1 cellular context compared by ENCODE assay signal in the genomic region with DNA sequence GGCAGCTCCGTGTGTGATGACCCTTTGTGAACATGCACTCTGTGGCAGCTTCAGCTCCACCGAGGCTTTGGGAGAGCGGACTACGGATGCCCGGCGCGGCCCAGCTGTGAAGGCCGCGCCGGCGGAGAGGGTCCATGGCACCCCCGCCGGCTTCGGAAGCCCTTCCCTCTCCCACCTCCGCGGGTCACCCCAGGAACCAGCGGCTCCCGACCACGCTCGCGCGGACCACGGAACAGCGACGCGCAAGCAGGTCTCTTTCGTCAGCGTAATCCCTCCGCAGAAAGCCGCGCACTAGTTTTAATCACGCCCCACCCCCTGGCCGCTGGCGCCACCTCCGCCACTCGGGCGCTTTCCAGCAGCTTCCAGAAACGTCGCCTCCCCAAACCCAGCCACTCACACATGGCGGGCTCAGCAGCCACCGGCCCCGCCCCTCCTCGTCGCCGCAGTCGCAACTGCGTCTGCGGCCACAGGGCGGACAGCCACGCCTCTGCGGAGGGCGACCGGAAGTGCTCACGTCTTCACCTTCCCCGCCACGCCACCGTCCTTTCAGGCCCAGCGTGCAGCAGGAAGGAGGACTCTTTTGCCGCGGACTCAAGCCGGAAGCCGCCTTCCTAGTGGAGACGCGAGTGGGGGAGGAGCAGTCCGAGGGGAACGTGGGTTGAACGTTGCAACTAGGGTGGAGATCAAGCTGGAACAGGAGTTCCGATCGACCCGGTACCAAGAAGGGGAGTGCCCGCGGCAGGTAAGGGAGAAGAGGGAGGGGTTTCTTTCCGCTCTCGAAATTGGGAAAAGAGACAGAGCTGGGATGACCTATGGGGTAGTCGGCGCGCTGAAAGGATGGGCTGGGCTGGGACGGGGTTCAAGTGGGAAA.
TF ChIP-seq lines count a peak whose summit lies in the region.

A gene (plus strand): TSS at position 606 of the 871 bp plus-strand sequence. CDS start 3,221 bp downstream, outside the sequence.

TF ChIP-seq in HEK293, 187 proteins besides CTCF, POLR2A, EP300 and RAD21 (continued from another document and continues in another):
- TF ChIP-seq REPIN1 (tag by site-specific recombination; IDR thresholded peaks at IDR 0.05; ENCODE audit: low read depth) (peak; percentile 85; the same call in 1 of the 2 replicates), ZNF16 (tag by site-specific recombination; IDR thresholded peaks at IDR 0.05; ENCODE audit: low read depth) (0 out of 2 replicates have a peak, but pooled peaks have one; percentile 34), KLF10 (tag by site-specific recombination; IDR thresholded peaks at IDR 0.05) (peak; percentile 71), IKZF3 (tag by site-specific recombination; IDR thresholded peaks at IDR 0.05) (peak; percentile 68; the same call in 1 of the 2 replicates), ZNF777 (tag by site-specific recombination; IDR thresholded peaks at IDR 0.05; ENCODE audit: borderline replicate concordance) (peak; percentile 93), ZNF292 (tag by site-specific recombination; IDR thresholded peaks at IDR 0.05; ENCODE audit: borderline replicate concordance, low read depth) (no peak), FEZF1 (tag by site-specific recombination; IDR thresholded peaks at IDR 0.05) (peak; percentile 70), MEIS1 (CRISPR knock-in tag; IDR thresholded peaks at IDR 0.05; ENCODE audit: borderline replicate concordance) (no peak), ZNF211 (tag by site-specific recombination; IDR thresholded peaks at IDR 0.05; ENCODE audit: low read depth) (no peak), ZNF776 (tag by site-specific recombination; IDR thresholded peaks at IDR 0.05; ENCODE audit: borderline replicate concordance) (no peak), ZNF837 (tag by site-specific recombination; IDR thresholded peaks at IDR 0.05) (no peak), BCL11B (tag by site-specific recombination; IDR thresholded peaks at IDR 0.05; ENCODE audit: low read depth) (0 out of 2 replicates have a peak, but pooled peaks have one; percentile 52), ZNF501 (tag by site-specific recombination; IDR thresholded peaks at IDR 0.05) (peak; percentile 100), ZNF626 (tag by site-specific recombination; IDR thresholded peaks at IDR 0.05) (no peak), ZNF354C (tag by site-specific recombination; IDR thresholded peaks at IDR 0.05; ENCODE audit: borderline replicate concordance, low read depth) (no peak), ZNF514 (tag by site-specific recombination; IDR thresholded peaks at IDR 0.05) (no peak), ZNF529 (tag by site-specific recombination; IDR thresholded peaks at IDR 0.05; ENCODE audit: insufficient replicate concordance) (no peak), GLI4 (tag by site-specific recombination; IDR thresholded peaks at IDR 0.05) (peak; percentile 98), OVOL3 (tag by site-specific recombination; IDR thresholded peaks at IDR 0.05) (0 out of 2 replicates have a peak, but pooled peaks have one; percentile 59), ZNF548 (tag by site-specific recombination; IDR thresholded peaks at IDR 0.05) (no peak), ZNF10 (tag by site-specific recombination; IDR thresholded peaks at IDR 0.05) (0 out of 2 replicates have a peak, but pooled peaks have one; percentile 59), ZNF624 (tag by site-specific recombination; IDR thresholded peaks at IDR 0.05) (peak; percentile 67; the same call in 1 of the 2 replicates), SP7 (tag by site-specific recombination; IDR thresholded peaks at IDR 0.05) (peak; percentile 96), KLF16 (tag by site-specific recombination; IDR thresholded peaks at IDR 0.05) (peak; percentile 99), ZNF629 (tag by site-specific recombination; IDR thresholded peaks at IDR 0.05) (peak; percentile 96), BCL11A (tag by site-specific recombination; IDR thresholded peaks at IDR 0.05; ENCODE audit: low read depth) (peak; percentile 67; the same call in 1 of the 2 replicates), ZNF830 (tag by site-specific recombination; IDR thresholded peaks at IDR 0.05; ENCODE audit: low read depth) (no peak), ZNF660 (tag by site-specific recombination; IDR thresholded peaks at IDR 0.05) (peak; percentile 99), GLIS1 (tag by site-specific recombination; IDR thresholded peaks at IDR 0.05) (peak; percentile 69), ZNF114 (tag by site-specific recombination; IDR thresholded peaks at IDR 0.05) (no peak), RBAK (tag by site-specific recombination; IDR thresholded peaks at IDR 0.05) (no peak), ZNF426 (tag by site-specific recombination; IDR thresholded peaks at IDR 0.05) (no peak), ZNF473 (tag by site-specific recombination; IDR thresholded peaks at IDR 0.05) (no peak), ZNF133 (tag by site-specific recombination; IDR thresholded peaks at IDR 0.05) (no peak), ZNF610 (tag by site-specific recombination; IDR thresholded peaks at IDR 0.05; ENCODE audit: borderline replicate concordance) (peak; percentile 83), ZNF549 (tag by site-specific recombination; IDR thresholded peaks at IDR 0.05) (no peak), ZNF302 (tag by site-specific recombination; IDR thresholded peaks at IDR 0.05; ENCODE audit: low read depth) (no peak), KLF8 (tag by site-specific recombination; IDR thresholded peaks at IDR 0.05) (peak; percentile 99), SETDB1 (IDR thresholded peaks at IDR 0.05; ENCODE audit: insufficient read length, low read length) (no peak), ZNF555 (tag by site-specific recombination; conservative IDR thresholded peaks at IDR 0.05) (no peak), ZNF239 (tag by site-specific recombination; IDR thresholded peaks at IDR 0.05) (peak; percentile 49; the same call in 1 of the 2 replicates), ZBTB1 (tag by site-specific recombination; IDR thresholded peaks at IDR 0.05) (peak; percentile 84; the same call in 1 of the 2 replicates), ZNF174 (tag by site-specific recombination; IDR thresholded peaks at IDR 0.05) (no peak), HOXA7 (CRISPR knock-in tag; IDR thresholded peaks at IDR 0.05; ENCODE audit: borderline replicate concordance) (no peak), ZNF510 (tag by site-specific recombination; IDR thresholded peaks at IDR 0.05; ENCODE audit: insufficient replicate concordance) (no peak), OSR2 (tag by site-specific recombination; IDR thresholded peaks at IDR 0.05) (peak; percentile 38; the same call in 1 of the 2 replicates), ZNF169 (tag by site-specific recombination; IDR thresholded peaks at IDR 0.05) (no peak)
- TF ChIP-seq, protein P1, sequence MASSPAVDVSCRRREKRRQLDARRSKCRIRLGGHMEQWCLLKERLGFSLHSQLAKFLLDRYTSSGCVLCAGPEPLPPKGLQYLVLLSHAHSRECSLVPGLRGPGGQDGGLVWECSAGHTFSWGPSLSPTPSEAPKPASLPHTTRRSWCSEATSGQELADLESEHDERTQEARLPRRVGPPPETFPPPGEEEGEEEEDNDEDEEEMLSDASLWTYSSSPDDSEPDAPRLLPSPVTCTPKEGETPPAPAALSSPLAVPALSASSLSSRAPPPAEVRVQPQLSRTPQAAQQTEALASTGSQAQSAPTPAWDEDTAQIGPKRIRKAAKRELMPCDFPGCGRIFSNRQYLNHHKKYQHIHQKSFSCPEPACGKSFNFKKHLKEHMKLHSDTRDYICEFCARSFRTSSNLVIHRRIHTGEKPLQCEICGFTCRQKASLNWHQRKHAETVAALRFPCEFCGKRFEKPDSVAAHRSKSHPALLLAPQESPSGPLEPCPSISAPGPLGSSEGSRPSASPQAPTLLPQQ (tag by site-specific recombination; IDR thresholded peaks at IDR 0.05) = peak; percentile 93; the same call in 1 of the 2 replicates
- TF ChIP-seq, protein P2, sequence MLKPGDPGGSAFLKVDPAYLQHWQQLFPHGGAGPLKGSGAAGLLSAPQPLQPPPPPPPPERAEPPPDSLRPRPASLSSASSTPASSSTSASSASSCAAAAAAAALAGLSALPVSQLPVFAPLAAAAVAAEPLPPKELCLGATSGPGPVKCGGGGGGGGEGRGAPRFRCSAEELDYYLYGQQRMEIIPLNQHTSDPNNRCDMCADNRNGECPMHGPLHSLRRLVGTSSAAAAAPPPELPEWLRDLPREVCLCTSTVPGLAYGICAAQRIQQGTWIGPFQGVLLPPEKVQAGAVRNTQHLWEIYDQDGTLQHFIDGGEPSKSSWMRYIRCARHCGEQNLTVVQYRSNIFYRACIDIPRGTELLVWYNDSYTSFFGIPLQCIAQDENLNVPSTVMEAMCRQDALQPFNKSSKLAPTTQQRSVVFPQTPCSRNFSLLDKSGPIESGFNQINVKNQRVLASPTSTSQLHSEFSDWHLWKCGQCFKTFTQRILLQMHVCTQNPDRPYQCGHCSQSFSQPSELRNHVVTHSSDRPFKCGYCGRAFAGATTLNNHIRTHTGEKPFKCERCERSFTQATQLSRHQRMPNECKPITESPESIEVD (tag by site-specific recombination; IDR thresholded peaks at IDR 0.05) = no peak; the same call in 1 of the 2 replicates
- TF ChIP-seq, protein P3, sequence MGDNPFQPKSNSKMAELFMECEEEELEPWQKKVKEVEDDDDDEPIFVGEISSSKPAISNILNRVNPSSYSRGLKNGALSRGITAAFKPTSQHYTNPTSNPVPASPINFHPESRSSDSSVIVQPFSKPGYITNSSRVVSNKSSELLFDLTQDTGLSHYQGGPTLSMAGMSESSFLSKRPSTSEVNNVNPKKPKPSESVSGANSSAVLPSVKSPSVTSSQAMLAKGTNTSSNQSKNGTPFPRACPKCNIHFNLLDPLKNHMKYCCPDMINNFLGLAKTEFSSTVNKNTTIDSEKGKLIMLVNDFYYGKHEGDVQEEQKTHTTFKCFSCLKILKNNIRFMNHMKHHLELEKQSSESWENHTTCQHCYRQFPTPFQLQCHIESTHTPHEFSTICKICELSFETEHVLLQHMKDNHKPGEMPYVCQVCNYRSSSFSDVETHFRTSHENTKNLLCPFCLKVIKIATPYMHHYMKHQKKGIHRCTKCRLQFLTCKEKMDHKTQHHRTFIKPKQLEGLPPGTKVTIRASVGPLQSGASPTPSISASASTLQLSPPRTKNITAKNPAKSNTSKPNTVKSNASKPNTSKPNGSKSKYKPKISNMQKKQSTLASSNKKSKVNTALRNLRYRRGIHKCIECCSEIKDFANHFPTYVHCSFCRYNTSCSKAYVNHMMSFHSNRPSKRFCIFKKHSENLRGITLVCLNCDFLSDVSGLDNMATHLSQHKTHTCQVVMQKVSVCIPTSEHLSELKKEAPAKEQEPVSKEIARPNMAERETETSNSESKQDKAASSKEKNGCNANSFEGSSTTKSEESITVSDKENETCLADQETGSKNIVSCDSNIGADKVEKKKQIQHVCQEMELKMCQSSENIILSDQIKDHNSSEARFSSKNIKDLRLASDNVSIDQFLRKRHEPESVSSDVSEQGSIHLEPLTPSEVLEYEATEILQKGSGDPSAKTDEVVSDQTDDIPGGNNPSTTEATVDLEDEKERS (tag by site-specific recombination; IDR thresholded peaks at IDR 0.05) = no peak
- TF ChIP-seq, protein P4, sequence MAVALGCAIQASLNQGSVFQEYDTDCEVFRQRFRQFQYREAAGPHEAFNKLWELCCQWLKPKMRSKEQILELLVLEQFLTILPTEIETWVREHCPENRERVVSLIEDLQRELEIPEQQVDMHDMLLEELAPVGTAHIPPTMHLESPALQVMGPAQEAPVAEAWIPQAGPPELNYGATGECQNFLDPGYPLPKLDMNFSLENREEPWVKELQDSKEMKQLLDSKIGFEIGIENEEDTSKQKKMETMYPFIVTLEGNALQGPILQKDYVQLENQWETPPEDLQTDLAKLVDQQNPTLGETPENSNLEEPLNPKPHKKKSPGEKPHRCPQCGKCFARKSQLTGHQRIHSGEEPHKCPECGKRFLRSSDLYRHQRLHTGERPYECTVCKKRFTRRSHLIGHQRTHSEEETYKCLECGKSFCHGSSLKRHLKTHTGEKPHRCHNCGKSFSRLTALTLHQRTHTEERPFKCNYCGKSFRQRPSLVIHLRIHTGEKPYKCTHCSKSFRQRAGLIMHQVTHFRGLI (tag by site-specific recombination; IDR thresholded peaks at IDR 0.05) = no peak
- TF ChIP-seq, protein P5, sequence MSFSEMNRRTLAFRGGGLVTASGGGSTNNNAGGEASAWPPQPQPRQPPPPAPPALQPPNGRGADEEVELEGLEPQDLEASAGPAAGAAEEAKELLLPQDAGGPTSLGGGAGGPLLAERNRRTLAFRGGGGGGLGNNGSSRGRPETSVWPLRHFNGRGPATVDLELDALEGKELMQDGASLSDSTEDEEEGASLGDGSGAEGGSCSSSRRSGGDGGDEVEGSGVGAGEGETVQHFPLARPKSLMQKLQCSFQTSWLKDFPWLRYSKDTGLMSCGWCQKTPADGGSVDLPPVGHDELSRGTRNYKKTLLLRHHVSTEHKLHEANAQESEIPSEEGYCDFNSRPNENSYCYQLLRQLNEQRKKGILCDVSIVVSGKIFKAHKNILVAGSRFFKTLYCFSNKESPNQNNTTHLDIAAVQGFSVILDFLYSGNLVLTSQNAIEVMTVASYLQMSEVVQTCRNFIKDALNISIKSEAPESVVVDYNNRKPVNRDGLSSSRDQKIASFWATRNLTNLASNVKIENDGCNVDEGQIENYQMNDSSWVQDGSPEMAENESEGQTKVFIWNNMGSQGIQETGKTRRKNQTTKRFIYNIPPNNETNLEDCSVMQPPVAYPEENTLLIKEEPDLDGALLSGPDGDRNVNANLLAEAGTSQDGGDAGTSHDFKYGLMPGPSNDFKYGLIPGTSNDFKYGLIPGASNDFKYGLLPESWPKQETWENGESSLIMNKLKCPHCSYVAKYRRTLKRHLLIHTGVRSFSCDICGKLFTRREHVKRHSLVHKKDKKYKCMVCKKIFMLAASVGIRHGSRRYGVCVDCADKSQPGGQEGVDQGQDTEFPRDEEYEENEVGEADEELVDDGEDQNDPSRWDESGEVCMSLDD (tag by site-specific recombination; IDR thresholded peaks at IDR 0.05) = peak; percentile 97
- TF ChIP-seq, protein P6, sequence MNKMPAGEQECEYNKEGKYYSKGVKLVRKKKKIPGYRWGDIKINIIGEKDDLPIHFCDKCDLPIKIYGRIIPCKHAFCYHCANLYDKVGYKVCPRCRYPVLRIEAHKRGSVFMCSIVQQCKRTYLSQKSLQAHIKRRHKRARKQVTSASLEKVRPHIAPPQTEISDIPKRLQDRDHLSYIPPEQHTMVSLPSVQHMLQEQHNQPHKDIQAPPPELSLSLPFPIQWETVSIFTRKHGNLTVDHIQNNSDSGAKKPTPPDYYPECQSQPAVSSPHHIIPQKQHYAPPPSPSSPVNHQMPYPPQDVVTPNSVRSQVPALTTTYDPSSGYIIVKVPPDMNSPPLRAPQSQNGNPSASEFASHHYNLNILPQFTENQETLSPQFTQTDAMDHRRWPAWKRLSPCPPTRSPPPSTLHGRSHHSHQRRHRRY (tag by site-specific recombination; IDR thresholded peaks at IDR 0.05) = no peak
- TF ChIP-seq, protein P7, sequence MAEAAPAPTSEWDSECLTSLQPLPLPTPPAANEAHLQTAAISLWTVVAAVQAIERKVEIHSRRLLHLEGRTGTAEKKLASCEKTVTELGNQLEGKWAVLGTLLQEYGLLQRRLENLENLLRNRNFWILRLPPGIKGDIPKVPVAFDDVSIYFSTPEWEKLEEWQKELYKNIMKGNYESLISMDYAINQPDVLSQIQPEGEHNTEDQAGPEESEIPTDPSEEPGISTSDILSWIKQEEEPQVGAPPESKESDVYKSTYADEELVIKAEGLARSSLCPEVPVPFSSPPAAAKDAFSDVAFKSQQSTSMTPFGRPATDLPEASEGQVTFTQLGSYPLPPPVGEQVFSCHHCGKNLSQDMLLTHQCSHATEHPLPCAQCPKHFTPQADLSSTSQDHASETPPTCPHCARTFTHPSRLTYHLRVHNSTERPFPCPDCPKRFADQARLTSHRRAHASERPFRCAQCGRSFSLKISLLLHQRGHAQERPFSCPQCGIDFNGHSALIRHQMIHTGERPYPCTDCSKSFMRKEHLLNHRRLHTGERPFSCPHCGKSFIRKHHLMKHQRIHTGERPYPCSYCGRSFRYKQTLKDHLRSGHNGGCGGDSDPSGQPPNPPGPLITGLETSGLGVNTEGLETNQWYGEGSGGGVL (tag by site-specific recombination; IDR thresholded peaks at IDR 0.05) = peak; percentile 57; the same call in 1 of the 2 replicates
